In genomic region chr3:71499477-71499876, GRCh38 we compare ENCODE assay signal across 18 cellular contexts.
A peak's percentile ranks its signal among the peaks of the same experiment; 100 is the strongest.
DNase-seq lines count a peak whose midpoint lies in the region; ATAC-seq and TF ChIP-seq lines count a peak whose summit lies in the region.
"Had no signal": no experiment of that assay in that cellular context is flagged by ENCODE, and none has a peak within 500 bp of the region (broad histone marks: within the 10 kb centered on the region; RNA-seq: fewer than 3 reads in every experiment).

No MANE protein-coding gene starts in this region.

- H3K4me1 Mint-ChIP-seq in activated naive CD8-positive, alpha-beta T cell (ENCODE audit: low read depth): peaks cover 91% of the 10 kb centered on the region
- peaks cover 83% of the 10 kb centered on the region for H3K4me1 Mint-ChIP-seq in activated naive CD8-positive, alpha-beta T cell treated with anti-CD3 and anti-CD28 coated beads, Interleukin-2, amount 50 U/mL, for 24 hours
- H3K4me1 Mint-ChIP-seq in activated B cell treated with CpG ODN at 0.5 μM for 24 hours (peaks cover 81% of the 10 kb centered on the region), CD14-positive monocyte (peaks cover 59% of the 10 kb centered on the region)
- H3K4me1 Mint-ChIP-seq in naive thymus-derived CD4-positive, alpha-beta T cell: peaks cover 56 to 93% (median 87%) of the 10 kb centered on the region in 7 donors

- DNase-seq in activated naive CD8-positive, alpha-beta T cell treated with anti-CD3 and anti-CD28 coated beads, Interleukin-2, amount 50 U/mL, for 24 hours: no peak
- no peak for DNase-seq in activated B cell treated with CpG ODN at 0.5 μM for 24 hours
- DNase-seq in naive thymus-derived CD4-positive, alpha-beta T cell: no peak
- DNase-seq in testis: peak; percentile 65
- DNase-seq in CD14-positive monocyte (ENCODE audit: low spot score): no peak
- no peak for DNase-seq in tibial nerve (ENCODE audit: low spot score in 2 of 2)
- no peak for DNase-seq in germinal center (ENCODE audit: low spot score)
- DNase-seq: 8988T, Caco-2, DMS153, HCEC 1CT, Karpas-422, NCI-H1417 treated with DMSO at 0.1 percent for 48 hours, NCI-H1930, NCI-H748 treated with DMSO at 0.1 percent for 48 hours, PC-9, SJCRH30 had no signal

- no peaks in the 10 kb centered on the region for H3K9me3 ChIP-seq in naive thymus-derived CD4-positive, alpha-beta T cell (ENCODE audit: control insufficient read depth in 2 of 3, low read length in 3 of 3)
- no peaks in the 10 kb centered on the region for H3K9me3 ChIP-seq in testis
- H3K9me3 ChIP-seq in tibial nerve: no peaks in the 10 kb centered on the region
- H3K9me3 ChIP-seq: Caco-2, SJCRH30 had no signal

- peak overlapping the region; percentile 69 for H3K27ac Mint-ChIP-seq in activated naive CD8-positive, alpha-beta T cell
- no peak overlapping the region for H3K27ac Mint-ChIP-seq in activated naive CD8-positive, alpha-beta T cell treated with anti-CD3 and anti-CD28 coated beads, Interleukin-2, amount 50 U/mL, for 24 hours
- H3K27ac Mint-ChIP-seq in activated B cell treated with CpG ODN at 0.5 μM for 24 hours (peak overlapping the region; percentile 9), CD14-positive monocyte (peak overlapping the region in 1 of 7 donors; percentile 23)
- H3K27ac Mint-ChIP-seq in naive thymus-derived CD4-positive, alpha-beta T cell: peak overlapping the region in 8 of 9 donors; percentile 78 to 100 (median 98)

- TF ChIP-seq CTCF in activated B cell treated with CpG ODN at 0.5 μM for 24 hours (IDR thresholded peaks at IDR 0.05) (no peak), testis (IDR thresholded peaks at IDR 0.05) (no peak), CD14-positive monocyte (IDR thresholded peaks at IDR 0.05) (no peak), tibial nerve (IDR thresholded peaks at IDR 0.05) (no peak)

- POLR2A ChIA-PET in activated B cell treated with CpG ODN at 0.5 μM for 24 hours (lab: Charles Lee): interaction anchor here (0.6 kb wide), 1 partner anchor 84 kb away, joined by 10 read pairs; the partner anchor contains the start of gene FOXP1
- POLR2A ChIA-PET in naive thymus-derived CD4-positive, alpha-beta T cell (lab: Charles Lee): interaction anchor here (0.6 to 7.1 kb wide), 8 partner anchors 10 to 81 kb away, joined by 3 to 66 read pairs (median 4); no protein-coding TSS in a partner anchor

- H3K27me3 Mint-ChIP-seq in activated naive CD8-positive, alpha-beta T cell: no peaks in the 10 kb centered on the region
- H3K27me3 Mint-ChIP-seq in activated naive CD8-positive, alpha-beta T cell treated with anti-CD3 and anti-CD28 coated beads, Interleukin-2, amount 50 U/mL, for 24 hours: no peaks in the 10 kb centered on the region
- H3K27me3 Mint-ChIP-seq in activated B cell treated with CpG ODN at 0.5 μM for 24 hours: no peaks in the 10 kb centered on the region
- H3K27me3 Mint-ChIP-seq in naive thymus-derived CD4-positive, alpha-beta T cell: peaks cover 0 to 3% (median 0%) of the 10 kb centered on the region in 5 donors
- H3K27me3 Mint-ChIP-seq in CD14-positive monocyte (ENCODE audit: low read depth in 3 of 3): no peaks in the 10 kb centered on the region

- CTCF ChIA-PET in activated B cell treated with CpG ODN at 0.5 μM for 24 hours (lab: Charles Lee): no interaction called here
- CTCF ChIA-PET in naive thymus-derived CD4-positive, alpha-beta T cell (lab: Charles Lee): interaction anchor here (0.6 to 1.1 kb wide), 2 partner anchors 12 to 37 kb away, joined by 3 to 4 read pairs; no protein-coding TSS in a partner anchor

- no peak overlapping the region for H3K4me3 Mint-ChIP-seq in activated naive CD8-positive, alpha-beta T cell
- no peak overlapping the region for H3K4me3 Mint-ChIP-seq in activated naive CD8-positive, alpha-beta T cell treated with anti-CD3 and anti-CD28 coated beads, Interleukin-2, amount 50 U/mL, for 24 hours
- H3K4me3 Mint-ChIP-seq in activated B cell treated with CpG ODN at 0.5 μM for 24 hours: no peak overlapping the region
- peak overlapping the region in 2 of 10 donors; percentile 39 to 98 for H3K4me3 Mint-ChIP-seq in naive thymus-derived CD4-positive, alpha-beta T cell
- H3K4me3 Mint-ChIP-seq in CD14-positive monocyte: no peak overlapping the region

- WGBS in testis, 2 donors: 61 to 85% methylated on average over 4 of the region's 4 CpGs
- 93 to 97% methylated on average over 4 of the region's 4 CpGs for WGBS in tibial nerve, 2 donors

- peaks cover 6% of the 10 kb centered on the region for H3K36me3 Mint-ChIP-seq in activated naive CD8-positive, alpha-beta T cell
- peaks cover 10% of the 10 kb centered on the region for H3K36me3 Mint-ChIP-seq in activated naive CD8-positive, alpha-beta T cell treated with anti-CD3 and anti-CD28 coated beads, Interleukin-2, amount 50 U/mL, for 24 hours (ENCODE audit: low read depth)
- peaks cover 3% of the 10 kb centered on the region for H3K36me3 Mint-ChIP-seq in activated B cell treated with CpG ODN at 0.5 μM for 24 hours (ENCODE audit: low read depth)
- peaks cover 9 to 15% (median 10%) of the 10 kb centered on the region in 5 donors for H3K36me3 Mint-ChIP-seq in naive thymus-derived CD4-positive, alpha-beta T cell
- peaks cover 16 to 28% of the 10 kb centered on the region in 2 donors for H3K36me3 Mint-ChIP-seq in CD14-positive monocyte

- H3K4me3 ChIP-seq in naive thymus-derived CD4-positive, alpha-beta T cell (ENCODE audit: low read length): no peak overlapping the region
- H3K4me3 ChIP-seq in testis (no peak overlapping the region), tibial nerve (no peak overlapping the region)
- H3K4me3 ChIP-seq: PC-9, SJCRH30 had no signal

- no peaks in the 10 kb centered on the region for H3K27me3 ChIP-seq in naive thymus-derived CD4-positive, alpha-beta T cell (ENCODE audit: control insufficient read depth in 2 of 2, insufficient read depth in 2 of 2, low read length in 2 of 2)
- H3K27me3 ChIP-seq in testis (no peaks in the 10 kb centered on the region), tibial nerve (no peaks in the 10 kb centered on the region)
- H3K27me3 ChIP-seq: SJCRH30 had no signal

- H3K9me3 Mint-ChIP-seq in activated naive CD8-positive, alpha-beta T cell (ENCODE audit: low read depth): peaks cover 4% of the 10 kb centered on the region
- peaks cover 10% of the 10 kb centered on the region for H3K9me3 Mint-ChIP-seq in activated naive CD8-positive, alpha-beta T cell treated with anti-CD3 and anti-CD28 coated beads, Interleukin-2, amount 50 U/mL, for 24 hours
- no peaks in the 10 kb centered on the region for H3K9me3 Mint-ChIP-seq in activated B cell treated with CpG ODN at 0.5 μM for 24 hours
- H3K9me3 Mint-ChIP-seq in naive thymus-derived CD4-positive, alpha-beta T cell: peaks cover 0 to 16% (median 4%) of the 10 kb centered on the region in 11 donors
- H3K9me3 Mint-ChIP-seq in CD14-positive monocyte: peaks cover 0 to 2% (median 0%) of the 10 kb centered on the region in 7 donors

- intact Hi-C loops in activated B cell treated with CpG ODN at 0.5 μM for 24 hours (cut with micrococcal nuclease): no loop called here
- intact Hi-C loops in naive thymus-derived CD4-positive, alpha-beta T cell (cut with micrococcal nuclease): loop anchor here in 1 of 2 donors (5.0 to 10.0 kb wide), 2 partner anchors 107 to 225 kb away; partner anchors contain the start of gene EIF4E3
- intact Hi-C loops in testis (cut with DNase I; ENCODE audit: low total_unique reads): no loop called here
- intact Hi-C loops in CD14-positive monocyte (cut with micrococcal nuclease): loop anchor here (5.0 to 10.0 kb wide), 2 partner anchors 45 to 48 kb away; no protein-coding TSS in a partner anchor

- no peak overlapping the region for H3K27ac ChIP-seq in naive thymus-derived CD4-positive, alpha-beta T cell (ENCODE audit: low read depth, low read length)
- H3K27ac ChIP-seq in testis (no peak overlapping the region), tibial nerve (no peak overlapping the region)
- H3K27ac ChIP-seq: PC-9, SJCRH30 had no signal

- TF ChIP-seq POLR2A in testis (IDR thresholded peaks at IDR 0.05) (no peak), tibial nerve (IDR thresholded peaks at IDR 0.05) (no peak)

- H3K4me1 ChIP-seq in naive thymus-derived CD4-positive, alpha-beta T cell (ENCODE audit: control insufficient read depth in 2 of 2, insufficient read depth in 2 of 2, low read length in 2 of 2): peaks cover 32 to 63% of the 10 kb centered on the region in 2 donors
- H3K4me1 ChIP-seq in testis (peaks cover 25% of the 10 kb centered on the region), tibial nerve (peaks cover 0 to 31% (median 20%) of the 10 kb centered on the region in 4 donors)
- H3K4me1 ChIP-seq: SJCRH30 had no signal

- TF ChIP-seq EP300 in tibial nerve (IDR thresholded peaks at IDR 0.05): no peak

- H3K36me3 ChIP-seq in naive thymus-derived CD4-positive, alpha-beta T cell (ENCODE audit: control insufficient read depth in 2 of 3, insufficient read depth in 3 of 3, low read length in 3 of 3): no peaks in the 10 kb centered on the region
- H3K36me3 ChIP-seq in testis (ENCODE audit: low read depth, missing control alignments): no peaks in the 10 kb centered on the region
- no peaks in the 10 kb centered on the region for H3K36me3 ChIP-seq in tibial nerve
- H3K36me3 ChIP-seq: SJCRH30 had no signal

- no peak for ATAC-seq in activated naive CD8-positive, alpha-beta T cell treated with anti-CD3 and anti-CD28 coated beads, Interleukin-2, amount 50 U/mL, for 24 hours
- ATAC-seq in activated B cell treated with CpG ODN at 0.5 μM for 24 hours (ENCODE audit: low read depth): no peak
- ATAC-seq in naive thymus-derived CD4-positive, alpha-beta T cell: no peak

Comparison
In these comparisons a context has a peak if more than half of its experiments do, and no peak if none do; other contexts are left out.
1. intact Hi-C loops: an anchor here in CD14-positive monocyte (5.0 to 10.0 kb wide); none called in activated B cell treated with CpG ODN at 0.5 μM for 24 hours and testis.